8 cellular contexts compared by ENCODE assay signal in genomic region chr1:200668514-200669313, GRCh38. TPM values are rescaled to one million over a fixed set of nuclear protein-coding genes. Genes with fewer than 3 reads are reported as not detected.
DNase-seq lines count a peak whose midpoint lies in the region; ATAC-seq lines count a peak whose summit lies in the region.

No MANE protein-coding gene starts in this region.

- H3K27me3 Mint-ChIP-seq in activated CD4-positive, alpha-beta T cell treated with anti-CD3 and anti-CD28 coated beads, Interleukin-2, amount 10 ng/mL, durations not matched to agents 24 days and 14 days, result no peaks in the 10 kb centered on the region
- no peaks in the 10 kb centered on the region for H3K27me3 Mint-ChIP-seq in activated naive CD8-positive, alpha-beta T cell

- peaks cover 20% of the 10 kb centered on the region for H3K36me3 Mint-ChIP-seq in activated CD4-positive, alpha-beta T cell treated with anti-CD3 and anti-CD28 coated beads, Interleukin-2, amount 10 ng/mL, durations not matched to agents 24 days and 14 days (ENCODE audit: low read depth)
- H3K36me3 Mint-ChIP-seq in activated naive CD8-positive, alpha-beta T cell, result peaks cover 12% of the 10 kb centered on the region

- WGBS in thymus, result 54% methylated on average over 7 of the region's 7 CpGs

- H3K4me3 ChIP-seq in thymus (ENCODE audit: low read length), result peak overlapping the region; percentile 97

- ATAC-seq in GM19023 (IDR thresholded peaks at IDR 0.05; ENCODE audit: unreplicated experiment), result no peak
- ATAC-seq in HG03280 (IDR thresholded peaks at IDR 0.05; ENCODE audit: unreplicated experiment), result no peak

- H3K9me3 Mint-ChIP-seq in activated CD4-positive, alpha-beta T cell treated with anti-CD3 and anti-CD28 coated beads, Interleukin-2, amount 10 ng/mL, durations not matched to agents 24 days and 14 days, result no peaks in the 10 kb centered on the region
- no peaks in the 10 kb centered on the region for H3K9me3 Mint-ChIP-seq in activated naive CD8-positive, alpha-beta T cell (ENCODE audit: low read depth)

- no peak for DNase-seq in activated CD4-positive, alpha-beta T cell treated with anti-CD3 and anti-CD28 coated beads, Interleukin-2, amount 10 ng/mL, durations not matched to agents 24 days and 14 days
- DNase-seq in activated CD4-positive, alpha-beta T cell treated with anti-CD3 and anti-CD28 coated beads, Interleukin-2, amount 50 U/mL, for 4 hours, result no peak
- DNase-seq in NCI-H748 (lab: John Stamatoyannopoulos, UW; ENCODE audit: unreplicated experiment), result no peak

- peaks cover 18% of the 10 kb centered on the region for H3K36me3 ChIP-seq in thymus (ENCODE audit: control insufficient read depth, insufficient read depth)

- peak overlapping the region; percentile 87 for H3K27ac Mint-ChIP-seq in activated CD4-positive, alpha-beta T cell treated with anti-CD3 and anti-CD28 coated beads, Interleukin-2, amount 10 ng/mL, durations not matched to agents 24 days and 14 days
- peak overlapping the region; percentile 67 for H3K27ac Mint-ChIP-seq in activated naive CD8-positive, alpha-beta T cell

- peaks cover 32% of the 10 kb centered on the region for H3K4me1 Mint-ChIP-seq in activated CD4-positive, alpha-beta T cell treated with anti-CD3 and anti-CD28 coated beads, Interleukin-2, amount 10 ng/mL, durations not matched to agents 24 days and 14 days
- H3K4me1 Mint-ChIP-seq in activated naive CD8-positive, alpha-beta T cell (ENCODE audit: low read depth), result peaks cover 50% of the 10 kb centered on the region

- H3K27me3 ChIP-seq in layer of hippocampus (ENCODE audit: control insufficient read depth, insufficient read depth, low read length) (no peaks in the 10 kb centered on the region), thymus (ENCODE audit: control insufficient read depth, insufficient read depth) (no peaks in the 10 kb centered on the region)

- H3K4me1 ChIP-seq in thymus (ENCODE audit: control insufficient read depth, insufficient read depth, low read length), result peaks cover 6% of the 10 kb centered on the region

- no peaks in the 10 kb centered on the region for H3K9me3 ChIP-seq in thymus (ENCODE audit: control insufficient read depth)

- H3K27ac ChIP-seq in layer of hippocampus (ENCODE audit: low read depth, low read length) (peak overlapping the region; percentile 99), thymus (ENCODE audit: low read depth) (peak overlapping the region; percentile 98)

- H3K4me3 Mint-ChIP-seq in activated CD4-positive, alpha-beta T cell treated with anti-CD3 and anti-CD28 coated beads, Interleukin-2, amount 10 ng/mL, durations not matched to agents 24 days and 14 days, result peak overlapping the region; percentile 97
- peak overlapping the region; percentile 75 for H3K4me3 Mint-ChIP-seq in activated naive CD8-positive, alpha-beta T cell

- intact Hi-C loops in activated CD4-positive, alpha-beta T cell treated with anti-CD3 and anti-CD28 coated beads, Interleukin-2, amount 10 ng/mL, durations not matched to agents 24 days and 14 days (cut with micrococcal nuclease), result loop anchor here (1.0 to 5.0 kb wide), 4 partner anchors 15 to 354 kb away; partner anchors contain the start of gene KIF21B

RNA-seq across cellular contexts. Expression of gene DDX59, which starts 1.0 kb away (rescaled TPM):
- total RNA-seq in activated CD4-positive, alpha-beta T cell treated with anti-CD3 and anti-CD28 coated beads, Interleukin-2, amount 10 ng/mL, durations not matched to agents 24 days and 14 days, result 14.0 and 14.3 TPM in 2 replicates
- polyA plus RNA-seq in thymus, result 54.0 TPM

RNA-seq across cellular contexts. Expression of gene KIF14, which starts 48.2 kb away (rescaled TPM):
- total RNA-seq in activated CD4-positive, alpha-beta T cell treated with anti-CD3 and anti-CD28 coated beads, Interleukin-2, amount 10 ng/mL, durations not matched to agents 24 days and 14 days, result 11.5 and 11.6 TPM in 2 replicates
- 1.4 TPM for polyA plus RNA-seq in thymus
